8 cellular contexts compared by ENCODE assay signal in genomic region chr19:50376166-50377050, GRCh38. TPM values are rescaled to one million over a fixed set of nuclear protein-coding genes. Genes with fewer than 3 reads are reported as not detected.
A peak's percentile ranks its signal among the peaks of the same experiment; 100 is the strongest.
DNase-seq lines count a peak whose midpoint lies in the region; ATAC-seq and TF ChIP-seq lines count a peak whose summit lies in the region.

Gene NR1H2, plus strand, starts transcription at chr19:50376457. Its CDS starts 1,149 bp downstream, at chr19:50377606.

- in situ Hi-C loops in ACHN (cut with HindIII; ENCODE audit: low pct_ligation_motif_present, low pct_unique_long_range_greater_than_20kb, low sequenced_read_pairs) = no loop called here

- H3K36me3 ChIP-seq in spleen = peaks cover 0 to 43% (median 42%) of the 10 kb centered on the region in 6 donors

- peaks cover 14% of the 10 kb centered on the region for H3K4me1 Mint-ChIP-seq in activated B cell treated with CpG ODN at 0.5 μM for 24 hours

- peaks cover 47% of the 10 kb centered on the region for H3K36me3 Mint-ChIP-seq in activated B cell treated with CpG ODN at 0.5 μM for 24 hours (ENCODE audit: low read depth)

- peak; percentile 97 for DNase-seq in ACHN
- peak; percentile 97 for DNase-seq in NCI-H345 (lab: John Stamatoyannopoulos, UW)
- DNase-seq in activated B cell treated with CpG ODN at 0.5 μM for 24 hours = peak; percentile 90
- peak; percentile 33 to 98 (median 92) for DNase-seq in caudate nucleus (lab: John Stamatoyannopoulos, UW)
- DNase-seq in inferior parietal cortex (ENCODE audit: extremely low spot score) = peak; percentile 99
- peak; percentile 98 for DNase-seq in spleen

- POLR2A ChIA-PET in activated B cell treated with CpG ODN at 0.5 μM for 24 hours (lab: Charles Lee) = interaction anchor here (0.7 to 3.3 kb wide), 19 partner anchors 9 to 443 kb away, joined by 3 to 27 read pairs (median 6); partner anchors contain the start of genes EMC10, GARIN5A, JOSD2 and KCNC3

- H3K27me3 ChIP-seq in spleen (replicated peaks in 1 of 7) = no peaks in the 10 kb centered on the region

- TF ChIP-seq CTCF in activated B cell treated with CpG ODN at 0.5 μM for 24 hours (IDR thresholded peaks at IDR 0.05) (no peak), spleen (IDR thresholded peaks at IDR 0.05 in 8 of 11, conservative IDR thresholded peaks at IDR 0.05 in 3 of 11) (peak in 3 of 11 experiments; percentile 5 to 12 (median 8))

- H3K9me3 ChIP-seq in spleen = no peaks in the 10 kb centered on the region

- peak within 1 kb of the TSS; percentile 61 to 92 (median 76) for H3K4me3 ChIP-seq in spleen

- peak within 1 kb of the TSS; percentile 99 for H3K4me3 Mint-ChIP-seq in activated B cell treated with CpG ODN at 0.5 μM for 24 hours

- H3K4me1 ChIP-seq in spleen = peaks cover 0 to 57% (median 29%) of the 10 kb centered on the region in 6 donors

- H3K27ac ChIP-seq in caudate nucleus (ENCODE audit: low read depth, low read length) (peak within 1 kb of the TSS; percentile 98), spleen (peak within 1 kb of the TSS; percentile 98 to 100 (median 99))

- TF ChIP-seq POLR2A in spleen (IDR thresholded peaks at IDR 0.05) = peak in 1 of 3 donors; percentile 12

- intact Hi-C loops in activated B cell treated with CpG ODN at 0.5 μM for 24 hours (cut with micrococcal nuclease) (loop anchor here (1.0 to 5.0 kb wide), 9 partner anchors 8 to 500 kb away; partner anchors contain the start of genes AKT1S1, JOSD2, KCNC3 and POLD1), spleen (cut with DNase I; ENCODE audit: low total_unique reads) (no loop called here)

- no peaks in the 10 kb centered on the region for H3K27me3 Mint-ChIP-seq in activated B cell treated with CpG ODN at 0.5 μM for 24 hours

- WGBS in spleen, 5 donors = 1 to 2% (median 2%) methylated on average over 52 to 67 of the region's 67 CpGs

- H3K9me3 Mint-ChIP-seq in activated B cell treated with CpG ODN at 0.5 μM for 24 hours = no peaks in the 10 kb centered on the region

- ATAC-seq in GM18907 (IDR thresholded peaks at IDR 0.05; ENCODE audit: unreplicated experiment) (peak; percentile 83), HG03175 (IDR thresholded peaks at IDR 0.05; ENCODE audit: unreplicated experiment) (peak; percentile 89), activated B cell treated with CpG ODN at 0.5 μM for 24 hours (ENCODE audit: low read depth) (peak; percentile 88)

- CTCF ChIA-PET in activated B cell treated with CpG ODN at 0.5 μM for 24 hours (lab: Charles Lee) = interaction anchor here (0.6 to 1.2 kb wide), 4 partner anchors 19 to 86 kb away, joined by 3 to 5 read pairs (median 4); no protein-coding TSS in a partner anchor

- H3K27ac Mint-ChIP-seq in activated B cell treated with CpG ODN at 0.5 μM for 24 hours = peak within 1 kb of the TSS; percentile 99

RNA-seq across cellular contexts. Expression of gene NR1H2, which starts in this region (rescaled TPM):
- total RNA-seq in activated B cell treated with CpG ODN at 0.5 μM for 24 hours (66.9 and 79.5 TPM in 2 replicates), spleen (10 to 100 TPM; 59.9 to 96.0 (median 84.8) TPM)
- polyA plus RNA-seq in spleen = 10 to 100 TPM; 53.1 to 75.5 (median 55.8) TPM

Comparison
In these comparisons a context has a peak if more than half of its experiments do, and no peak if none do; other contexts are left out.
1. Peak in every context shown above with its lines: DNase-seq, ATAC-seq, H3K4me3 ChIP-seq and H3K27ac ChIP-seq.